1 cellular context compared by ENCODE assay signal in genomic region chr15:98683821-98684220, GRCh38.
A peak's percentile ranks its signal among the peaks of the same experiment; 100 is the strongest.
TF ChIP-seq lines count a peak whose summit lies in the region.

No MANE protein-coding gene starts in this region.

TF ChIP-seq in H1, 55 proteins besides CTCF, POLR2A, EP300 and RAD21 (continued from another document):
- TF ChIP-seq, protein P1, sequence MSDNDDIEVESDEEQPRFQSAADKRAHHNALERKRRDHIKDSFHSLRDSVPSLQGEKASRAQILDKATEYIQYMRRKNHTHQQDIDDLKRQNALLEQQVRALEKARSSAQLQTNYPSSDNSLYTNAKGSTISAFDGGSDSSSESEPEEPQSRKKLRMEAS (IDR thresholded peaks at IDR 0.05) = peak; percentile 11; the same call in 1 of the 2 replicates
